In the genomic region with DNA sequence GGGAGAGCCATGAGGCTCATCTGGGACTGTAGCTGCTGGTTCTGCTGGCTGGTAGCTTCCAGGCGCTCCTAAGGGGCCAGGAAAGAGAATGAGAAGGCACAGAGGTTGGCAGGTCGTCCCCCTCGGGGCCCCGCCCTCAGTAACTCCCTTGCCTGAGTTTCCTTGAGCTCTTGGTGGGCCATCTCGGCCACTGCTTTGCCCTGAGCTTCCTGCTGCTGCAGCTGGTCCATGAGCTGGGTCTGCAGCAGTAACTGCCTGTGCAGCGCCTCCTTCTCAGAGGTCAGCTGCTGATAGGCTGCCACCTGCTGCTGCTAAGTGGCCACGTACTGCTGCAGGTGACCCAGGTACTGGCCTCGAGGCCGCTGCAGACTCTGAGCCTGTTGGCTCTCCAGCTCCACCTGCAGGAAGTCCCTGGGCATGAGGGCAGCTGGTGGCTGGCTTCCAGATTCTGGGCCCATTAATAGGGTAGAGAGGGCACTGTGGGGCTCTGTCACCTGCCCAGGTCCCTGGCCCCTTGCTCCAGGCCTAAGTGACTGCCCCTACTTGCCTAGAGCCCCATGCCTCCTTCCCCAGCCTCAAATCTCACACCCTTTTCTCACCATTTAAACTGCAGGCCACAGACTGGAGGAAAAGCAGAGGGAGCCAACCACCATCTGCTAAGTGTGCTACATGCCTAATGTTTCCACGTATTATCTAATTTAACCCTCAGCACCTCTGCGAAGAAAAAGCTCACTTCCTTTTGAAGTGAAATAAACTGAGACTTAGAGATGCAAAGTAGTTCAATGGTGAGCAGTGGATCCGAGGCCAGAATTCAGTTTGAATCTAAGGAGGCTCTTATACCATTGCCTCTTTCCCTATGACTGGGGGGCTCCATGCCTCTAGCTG, we compare ENCODE assay signal across 8 cellular contexts. TPM values are rescaled to one million over a fixed set of nuclear protein-coding genes. Genes with fewer than 3 reads are reported as not detected.
DNase-seq lines count a peak whose midpoint lies in the region; ATAC-seq and TF ChIP-seq lines count a peak whose summit lies in the region.

No MANE protein-coding gene starts in this region.

- H3K14ac ChIP-seq in neuronal stem cell (ENCODE audit: low read length) = no peak overlapping the region

- intact Hi-C loops in esophagus squamous epithelium (cut with DNase I) = no loop called here

- peak overlapping the region; percentile 76 for H2AFZ ChIP-seq in neuronal stem cell (ENCODE audit: low read length)

- peak; percentile 75 for TF ChIP-seq CTCF in BE2C (IDR thresholded peaks at IDR 0.05; ENCODE audit: low read depth, low read length)
- peak; percentile 49 to 83 (median 64) for TF ChIP-seq CTCF in esophagus squamous epithelium (IDR thresholded peaks at IDR 0.05)

- TF ChIP-seq POLR2A in esophagus squamous epithelium (IDR thresholded peaks at IDR 0.05) = no peak

- H3K27me3 ChIP-seq in BE2C = no peaks in the 10 kb centered on the region; the same call in 1 of the 2 replicates
- H3K27me3 ChIP-seq in esophagus squamous epithelium = peaks cover 0 to 19% (median 0%) of the 10 kb centered on the region in 4 donors
- peaks cover 0 to 27% (median 0%) of the 10 kb centered on the region in 3 experiments for H3K27me3 ChIP-seq in neuronal stem cell (ENCODE audit: control insufficient read depth in 3 of 3, insufficient read depth in 3 of 3, low read depth in 1 of 3, low read length in 3 of 3)

- H3K4ac ChIP-seq in neuronal stem cell (ENCODE audit: low read length) = no peak overlapping the region

- H2BK5ac ChIP-seq in neuronal stem cell (ENCODE audit: low read length) = no peak overlapping the region

- H2BK12ac ChIP-seq in neuronal stem cell (ENCODE audit: low read length) = no peak overlapping the region

- no peak overlapping the region for H3K9ac ChIP-seq in neuronal stem cell (ENCODE audit: low read depth, low read length, poor library complexity)

- H2BK15ac ChIP-seq in neuronal stem cell (ENCODE audit: low read length) = no peak overlapping the region

- ATAC-seq in GM21723 (IDR thresholded peaks at IDR 0.05; ENCODE audit: unreplicated experiment) = peak; percentile 70
- no peak for ATAC-seq in GM21528 (IDR thresholded peaks at IDR 0.05; ENCODE audit: low FRiP score, unreplicated experiment)

- peak overlapping the region; percentile 25 for H3K23ac ChIP-seq in neuronal stem cell (ENCODE audit: low read depth, low read length, poor library complexity)

- H3K4me1 ChIP-seq in BE2C (no peaks in the 10 kb centered on the region), esophagus squamous epithelium (peaks cover 0 to 6% (median 0%) of the 10 kb centered on the region in 3 donors), neuronal stem cell (ENCODE audit: control insufficient read depth in 2 of 2, insufficient read depth in 1 of 2, low read depth in 1 of 2, low read length in 2 of 2) (peaks cover 0 to 3% of the 10 kb centered on the region in 2 donors)

- H2BK120ac ChIP-seq in neuronal stem cell (ENCODE audit: low read depth, low read length) = no peak overlapping the region

- H3K9me3 ChIP-seq in BE2C (no peaks in the 10 kb centered on the region), esophagus squamous epithelium (no peaks in the 10 kb centered on the region), neuronal stem cell (replicated peaks in 1 of 2; ENCODE audit: control insufficient read depth in 2 of 2, insufficient read depth in 1 of 2, low read depth in 1 of 2, low read length in 2 of 2) (no peaks in the 10 kb centered on the region)

- H3K79me1 ChIP-seq in neuronal stem cell (ENCODE audit: low read depth, low read length) = no peaks in the 10 kb centered on the region

- DNase-seq in BE2C = peak; percentile 64
- DNase-seq in NCI-H510A (lab: John Stamatoyannopoulos, UW) = peak; percentile 74
- peak; percentile 56 for DNase-seq in activated CD8-positive, alpha-beta memory T cell treated with anti-CD3 and anti-CD28 coated beads, Interleukin-2, amount 50 U/mL, for 4 hours
- no peak for DNase-seq in esophagus squamous epithelium (lab: John Stamatoyannopoulos, UW)
- DNase-seq in neuronal stem cell (ENCODE audit: low spot score) = peak; percentile 30
- no peak for DNase-seq in mesenteric fat pad (ENCODE audit: low spot score)

- H3K36me3 ChIP-seq in BE2C = no peaks in the 10 kb centered on the region
- H3K36me3 ChIP-seq in esophagus squamous epithelium = no peaks in the 10 kb centered on the region
- H3K36me3 ChIP-seq in neuronal stem cell (replicated peaks in 1 of 2; ENCODE audit: control insufficient read depth in 2 of 2, insufficient read depth in 2 of 2, low read length in 2 of 2) = no peaks in the 10 kb centered on the region

- H3K27ac ChIP-seq in esophagus squamous epithelium (no peak overlapping the region), neuronal stem cell (replicated peaks; ENCODE audit: low read length) (no peak overlapping the region)

- H4K8ac ChIP-seq in neuronal stem cell (ENCODE audit: low read depth, low read length) = no peak overlapping the region

- peak overlapping the region; percentile 33 for H3K4me2 ChIP-seq in neuronal stem cell (ENCODE audit: insufficient read depth, low read length, poor library complexity, severe bottlenecking)

- 54 to 57% methylated on average over 7 to 8 of the region's 12 CpGs for WGBS in esophagus squamous epithelium, 2 donors
- WGBS in neuronal stem cell (ENCODE audit: extremely low coverage in 2 of 2, insufficient read length in 2 of 2, insufficient replicate concordance in 1 of 2), 2 donors = no CpG with 5 or more reads among the region's 12 CpGs

- H3K4me3 ChIP-seq in BE2C (ENCODE audit: low read depth, low read length) (no peak overlapping the region), esophagus squamous epithelium (no peak overlapping the region), neuronal stem cell (ENCODE audit: low read length in 2 of 2) (no peak overlapping the region)

- no peak overlapping the region for H3K18ac ChIP-seq in neuronal stem cell (ENCODE audit: low read length)

- no peak overlapping the region for H2AK5ac ChIP-seq in neuronal stem cell (ENCODE audit: low read depth, low read length)

- no peak overlapping the region for H4K91ac ChIP-seq in neuronal stem cell (ENCODE audit: low read depth, low read length, poor library complexity)

RNA-seq across cellular contexts. Expression of a gene that starts 10.8 kb away (rescaled TPM):
- 18.4 TPM for polyA plus RNA-seq in BE2C (2012; ENCODE audit: insufficient read depth, insufficient read length, low read depth)
- 1 to 10 TPM; 3.3 to 9.0 (median 8.1) TPM for total RNA-seq in esophagus squamous epithelium
- 15.9 TPM for polyA plus RNA-seq in neuronal stem cell (2013, experiment 1 of 2)
- polyA plus RNA-seq in neuronal stem cell (2013, experiment 2 of 2) = 17.5 TPM
- 13.4 TPM for total RNA-seq in mesenteric fat pad

RNA-seq across cellular contexts. Expression of a gene that starts 38.8 kb away (rescaled TPM):
- 71.9 TPM for polyA plus RNA-seq in BE2C (2012; ENCODE audit: insufficient read depth, insufficient read length, low read depth)
- total RNA-seq in esophagus squamous epithelium = 100 to 1,000 TPM in 1 of 4 donors, 10 to 100 TPM in 3; 49.6 to 100 (median 58.4) TPM
- 196 TPM for polyA plus RNA-seq in neuronal stem cell (2013, experiment 1 of 2)
- 191 TPM for polyA plus RNA-seq in neuronal stem cell (2013, experiment 2 of 2)
- total RNA-seq in mesenteric fat pad = 3.8 TPM

Comparison
In these comparisons a context has a peak if more than half of its experiments do, and no peak if none do; other contexts are left out.
1. DNase-seq: peak in BE2C (single experiment), NCI-H510A (single experiment), activated CD8-positive, alpha-beta memory T cell treated with anti-CD3 and anti-CD28 coated beads, Interleukin-2, amount 50 U/mL, for 4 hours (single experiment) and neuronal stem cell (single experiment); none in esophagus squamous epithelium (single experiment) and mesenteric fat pad (single experiment).
2. RNA of a gene that starts 38.8 kb away (total RNA-seq): 49.6 to 100 TPM in esophagus squamous epithelium; 3.8 TPM in mesenteric fat pad (single experiment); every median in the first group is over 10 times any median in the second.